ENCODE assay signal across 16 cellular contexts in genomic region chr5:173893192-173893561, GRCh38. TPM values are rescaled to one million over a fixed set of nuclear protein-coding genes. Genes with fewer than 3 reads are reported as not detected.
DNase-seq lines count a peak whose midpoint lies in the region; ATAC-seq, FAIRE-seq and TF ChIP-seq lines count a peak whose summit lies in the region.
"Had no signal": no experiment of that assay in that cellular context is flagged by ENCODE, and none has a peak within 500 bp of the region (broad histone marks: within the 10 kb centered on the region; RNA-seq: fewer than 3 reads in every experiment).

No MANE protein-coding gene starts in this region.

- intact Hi-C loops in natural killer cell (cut with micrococcal nuclease), result no loop called here
- intact Hi-C loops in dorsolateral prefrontal cortex (cut with DNase I), result loop anchor here in 1 of 2 donors (5.0 kb wide), 1 partner anchor 79 kb away; no protein-coding TSS in a partner anchor
- intact Hi-C loops in upper lobe of right lung (cut with DNase I), result no loop called here

- H3K4me3 Mint-ChIP-seq in natural killer cell, result no peak overlapping the region
- no peak overlapping the region for H3K4me3 Mint-ChIP-seq in natural killer cell treated with Interleukin-12 subunit alpha and Interleukin-12 subunit beta and Interleukin-15 and Interleukin-18, amount 100 ng/mL, for 72 hours

- peak overlapping the region; percentile 68 to 69 for H3K27ac Mint-ChIP-seq in natural killer cell
- H3K27ac Mint-ChIP-seq in natural killer cell treated with Interleukin-12 subunit alpha and Interleukin-12 subunit beta and Interleukin-15 and Interleukin-18, amount 100 ng/mL, for 72 hours, result no peak overlapping the region
- H3K27ac Mint-ChIP-seq: activated naive CD8-positive, alpha-beta T cell treated with anti-CD3 and anti-CD28 coated beads for 36 hours had no signal

- H3K27me3 Mint-ChIP-seq in natural killer cell (ENCODE audit: low read depth in 2 of 2), result no peaks in the 10 kb centered on the region
- H3K27me3 Mint-ChIP-seq in natural killer cell treated with Interleukin-12 subunit alpha and Interleukin-12 subunit beta and Interleukin-15 and Interleukin-18, amount 100 ng/mL, for 72 hours, result no peaks in the 10 kb centered on the region
- H3K27me3 Mint-ChIP-seq: activated naive CD8-positive, alpha-beta T cell treated with anti-CD3 and anti-CD28 coated beads for 36 hours had no signal

- no peak for DNase-seq in natural killer cell
- DNase-seq in natural killer cell treated with Interleukin-12 subunit alpha and Interleukin-12 subunit beta and Interleukin-15 and Interleukin-18, amount 100 ng/mL, for 72 hours (ENCODE audit: low spot score), result no peak
- no peak for DNase-seq in dorsolateral prefrontal cortex
- DNase-seq in upper lobe of right lung, result no peak
- no peak for DNase-seq in effector CD8-positive, alpha-beta T cell (lab: John Stamatoyannopoulos, UW)
- no peak for DNase-seq in SK-N-DZ (ENCODE audit: low spot score)
- no peak for DNase-seq in HTR-8/SVneo (ENCODE audit: insufficient read length, low spot score)
- DNase-seq: activated naive CD8-positive, alpha-beta T cell treated with anti-CD3 and anti-CD28 coated beads for 36 hours; DND-41; effector CD4-positive, alpha-beta T cell; KG1; mucosa of descending colon; small intestine had no signal

- H3K4me1 ChIP-seq in muscle layer of duodenum (ENCODE audit: control insufficient read depth in 1 of 2, insufficient read depth in 2 of 2, low read length in 2 of 2), result peaks cover 0 to 30% of the 10 kb centered on the region in 2 donors
- peaks cover 41% of the 10 kb centered on the region for H3K4me1 ChIP-seq in upper lobe of right lung

- TF ChIP-seq CTCF in natural killer cell (IDR thresholded peaks at IDR 0.05), result no peak
- TF ChIP-seq CTCF in dorsolateral prefrontal cortex (IDR thresholded peaks at IDR 0.05 in 54 of 56, conservative IDR thresholded peaks at IDR 0.05 in 2 of 56; ENCODE audit: low read depth in 1 of 56, partially characterized antibody in 56 of 56), result no peak
- TF ChIP-seq CTCF in upper lobe of right lung (IDR thresholded peaks at IDR 0.05), result no peak

- no peak for FAIRE-seq in HTR-8/SVneo (lab: Jason Lieb, UNC)
- FAIRE-seq: small intestine, urothelium cell line had no signal

- no peaks in the 10 kb centered on the region for H3K9me3 Mint-ChIP-seq in natural killer cell
- no peaks in the 10 kb centered on the region for H3K9me3 Mint-ChIP-seq in natural killer cell treated with Interleukin-12 subunit alpha and Interleukin-12 subunit beta and Interleukin-15 and Interleukin-18, amount 100 ng/mL, for 72 hours
- H3K9me3 Mint-ChIP-seq: activated naive CD8-positive, alpha-beta T cell treated with anti-CD3 and anti-CD28 coated beads for 36 hours had no signal

- H3K9me3 ChIP-seq in muscle layer of duodenum (ENCODE audit: control insufficient read depth in 1 of 2, low read length in 2 of 2) (no peaks in the 10 kb centered on the region), upper lobe of right lung (no peaks in the 10 kb centered on the region)
- H3K9me3 ChIP-seq: mucosa of descending colon had no signal

- H3K36me3 ChIP-seq in muscle layer of duodenum (ENCODE audit: control insufficient read depth in 1 of 2, insufficient read depth in 2 of 2, low read length in 2 of 2), result no peaks in the 10 kb centered on the region
- H3K36me3 ChIP-seq in upper lobe of right lung, result no peaks in the 10 kb centered on the region

- H3K4me1 Mint-ChIP-seq in natural killer cell, result peaks cover 58 to 60% of the 10 kb centered on the region in 2 donors
- peaks cover 40 to 51% of the 10 kb centered on the region in 2 donors for H3K4me1 Mint-ChIP-seq in natural killer cell treated with Interleukin-12 subunit alpha and Interleukin-12 subunit beta and Interleukin-15 and Interleukin-18, amount 100 ng/mL, for 72 hours (ENCODE audit: low read depth in 2 of 2)

- ATAC-seq in natural killer cell (no peak), upper lobe of right lung (no peak)
- no peak for ATAC-seq in natural killer cell treated with Interleukin-12 subunit alpha and Interleukin-12 subunit beta and Interleukin-15 and Interleukin-18, amount 100 ng/mL, for 72 hours
- ATAC-seq: mucosa of descending colon, Panc1 had no signal

- no peaks in the 10 kb centered on the region for H3K36me3 Mint-ChIP-seq in natural killer cell
- no peaks in the 10 kb centered on the region for H3K36me3 Mint-ChIP-seq in natural killer cell treated with Interleukin-12 subunit alpha and Interleukin-12 subunit beta and Interleukin-15 and Interleukin-18, amount 100 ng/mL, for 72 hours

- H3K27me3 ChIP-seq in dorsolateral prefrontal cortex (no peaks in the 10 kb centered on the region), muscle layer of duodenum (ENCODE audit: low read depth, low read length) (no peaks in the 10 kb centered on the region), upper lobe of right lung (no peaks in the 10 kb centered on the region)

- H3K4me3 ChIP-seq in dorsolateral prefrontal cortex, result peak overlapping the region; percentile 60 to 99 (median 91)
- peak overlapping the region; percentile 61 to 90 for H3K4me3 ChIP-seq in muscle layer of duodenum (ENCODE audit: low read depth in 1 of 2, low read length in 2 of 2)
- peak overlapping the region; percentile 77 for H3K4me3 ChIP-seq in upper lobe of right lung
- H3K4me3 ChIP-seq: mucosa of descending colon had no signal

- H3K27ac ChIP-seq in dorsolateral prefrontal cortex (peak overlapping the region in 44 of 59 donors; percentile 0 to 100 (median 96)), muscle layer of duodenum (ENCODE audit: low read length) (no peak overlapping the region), upper lobe of right lung (no peak overlapping the region)

RNA-seq across cellular contexts. Expression of gene CPEB4, which starts 5.0 kb away (rescaled TPM):
- total RNA-seq in natural killer cell, result 10 to 100 TPM; 44.4 to 60.4 (median 55.1) TPM
- 10 to 100 TPM; 29.9 to 45.6 TPM for total RNA-seq in natural killer cell treated with Interleukin-12 subunit alpha and Interleukin-12 subunit beta and Interleukin-15 and Interleukin-18, amount 100 ng/mL, for 72 hours
- total RNA-seq in dorsolateral prefrontal cortex, result 100 to 1,000 TPM in 119 of 120 experiments, 10 to 100 TPM in 1; 95.3 to 182 (median 133) TPM
- total RNA-seq in upper lobe of right lung, result 62.4 TPM
- polyA plus RNA-seq in SK-N-DZ (2014; cell fraction: cytosol; rRNA removed), result 11.3 and 13.5 TPM in 2 replicates
- 6.8 and 8.3 TPM in 2 replicates for polyA plus RNA-seq in SK-N-DZ (2014; cell fraction: nucleus; rRNA removed)

Comparison
In these comparisons a context has a peak if more than half of its experiments do, and no peak if none do; other contexts are left out.
1. H3K27ac Mint-ChIP-seq: peak in natural killer cell (2 of 2); none in natural killer cell treated with Interleukin-12 subunit alpha and Interleukin-12 subunit beta and Interleukin-15 and Interleukin-18, amount 100 ng/mL, for 72 hours (0 of 2).
2. H3K27ac ChIP-seq: peak in dorsolateral prefrontal cortex (44 of 59); none in muscle layer of duodenum (single experiment) and upper lobe of right lung (single experiment).
3. Peak in every context shown above with its lines, with median percentiles within 50 percentile points of each other: H3K4me3 ChIP-seq.